9 cellular contexts compared by ENCODE assay signal in the genomic region with DNA sequence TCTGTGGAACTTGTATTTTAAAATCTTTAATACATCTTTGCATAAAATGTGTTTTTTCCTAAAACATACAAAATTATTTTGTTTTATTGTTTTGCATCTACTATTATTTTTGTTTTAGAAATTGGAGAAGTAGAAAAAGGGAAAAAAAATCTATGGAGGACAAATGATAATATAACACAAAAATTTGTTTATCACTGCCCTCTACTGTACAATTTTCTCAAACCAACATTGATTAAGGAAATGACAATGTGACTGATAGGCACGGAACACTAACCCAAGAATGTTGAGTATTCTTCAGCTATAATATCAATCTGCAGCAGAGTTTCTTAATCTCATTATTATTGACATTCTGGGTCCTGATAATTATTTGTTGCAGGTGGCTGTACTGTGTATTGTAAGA. TPM values are rescaled to one million over a fixed set of nuclear protein-coding genes. Genes with fewer than 3 reads are reported as not detected.
DNase-seq lines count a peak whose midpoint lies in the region; ATAC-seq, FAIRE-seq and TF ChIP-seq lines count a peak whose summit lies in the region.
"Had no signal": no experiment of that assay in that cellular context is flagged by ENCODE, and none has a peak within 500 bp of the region (broad histone marks: within the 10 kb centered on the region; RNA-seq: fewer than 3 reads in every experiment).

No MANE protein-coding gene starts in this region.

- no peak for TF ChIP-seq CTCF in glutamatergic neuron (IDR thresholded peaks at IDR 0.05; ENCODE audit: partially characterized antibody, unreplicated experiment)

- peak; percentile 5 for DNase-seq in NCI-H2227 (lab: John Stamatoyannopoulos, UW; ENCODE audit: unreplicated experiment)
- DNase-seq in NCI-H2227 treated with DMSO at 0.1 percent for 48 hours (lab: John Stamatoyannopoulos, UW) = no peak
- peak; percentile 23 for DNase-seq in KBM-7
- DNase-seq in stimulated activated naive B cell treated with anti-CD40 and anti-IgM and Interleukin-4, amounts not matched to agents 10 μg/mL and 1 μg/mL and 100 μg/mL, for 72 hours = no peak
- no peak for DNase-seq in SKM-1 (lab: John Stamatoyannopoulos, UW; ENCODE audit: unreplicated experiment)
- no peak for DNase-seq in glutamatergic neuron
- no peak for DNase-seq in NCI-H2107 (lab: John Stamatoyannopoulos, UW)

- no peak overlapping the region for H3K4me3 Mint-ChIP-seq in stimulated activated naive B cell treated with anti-CD40 and anti-IgM and Interleukin-4, amounts not matched to agents 10 μg/mL and 1 μg/mL and 100 μg/mL, for 72 hours
- no peak overlapping the region for H3K4me3 Mint-ChIP-seq in glutamatergic neuron (ENCODE audit: unreplicated experiment)
- H3K4me3 Mint-ChIP-seq: CD4-positive, alpha-beta memory T cell had no signal

- H3K27ac Mint-ChIP-seq in stimulated activated naive B cell treated with anti-CD40 and anti-IgM and Interleukin-4, amounts not matched to agents 10 μg/mL and 1 μg/mL and 100 μg/mL, for 72 hours = no peak overlapping the region
- no peak overlapping the region for H3K27ac Mint-ChIP-seq in glutamatergic neuron (ENCODE audit: unreplicated experiment)
- H3K27ac Mint-ChIP-seq: CD4-positive, alpha-beta memory T cell had no signal

- in situ Hi-C loops in KBM-7 (cut with MboI; ENCODE audit: low pct_unique_long_range_greater_than_20kb, low sequenced_read_pairs) = no loop called here

- H3K9me3 Mint-ChIP-seq in stimulated activated naive B cell treated with anti-CD40 and anti-IgM and Interleukin-4, amounts not matched to agents 10 μg/mL and 1 μg/mL and 100 μg/mL, for 72 hours = no peaks in the 10 kb centered on the region
- H3K9me3 Mint-ChIP-seq in glutamatergic neuron (ENCODE audit: unreplicated experiment) = no peaks in the 10 kb centered on the region
- H3K9me3 Mint-ChIP-seq: CD4-positive, alpha-beta memory T cell had no signal

- no peaks in the 10 kb centered on the region for H3K27me3 Mint-ChIP-seq in stimulated activated naive B cell treated with anti-CD40 and anti-IgM and Interleukin-4, amounts not matched to agents 10 μg/mL and 1 μg/mL and 100 μg/mL, for 72 hours
- H3K27me3 Mint-ChIP-seq in glutamatergic neuron (ENCODE audit: unreplicated experiment) = no peaks in the 10 kb centered on the region

- FAIRE-seq in colon (lab: Jason Lieb, UNC) = peak; percentile 94

- H3K36me3 Mint-ChIP-seq in stimulated activated naive B cell treated with anti-CD40 and anti-IgM and Interleukin-4, amounts not matched to agents 10 μg/mL and 1 μg/mL and 100 μg/mL, for 72 hours = no peaks in the 10 kb centered on the region
- no peaks in the 10 kb centered on the region for H3K36me3 Mint-ChIP-seq in glutamatergic neuron (ENCODE audit: unreplicated experiment)
- H3K36me3 Mint-ChIP-seq: CD4-positive, alpha-beta memory T cell had no signal

- ATAC-seq in stimulated activated naive B cell treated with anti-CD40 and anti-IgM and Interleukin-4, amounts not matched to agents 10 μg/mL and 1 μg/mL and 100 μg/mL, for 72 hours (replicated peaks) = peak; percentile 46 to 56

- H3K4me1 Mint-ChIP-seq in stimulated activated naive B cell treated with anti-CD40 and anti-IgM and Interleukin-4, amounts not matched to agents 10 μg/mL and 1 μg/mL and 100 μg/mL, for 72 hours = no peaks in the 10 kb centered on the region
- H3K4me1 Mint-ChIP-seq in glutamatergic neuron (ENCODE audit: low read depth, unreplicated experiment) = peaks cover 11% of the 10 kb centered on the region
- H3K4me1 Mint-ChIP-seq: CD4-positive, alpha-beta memory T cell had no signal

RNA-seq across cellular contexts. Expression of a gene that starts 9.5 kb away (rescaled TPM):
- total RNA-seq in glutamatergic neuron (ENCODE audit: unreplicated experiment) = 14.9 TPM

RNA-seq across cellular contexts. Expression of a gene that starts 47.4 kb away (rescaled TPM):
- total RNA-seq in glutamatergic neuron (ENCODE audit: unreplicated experiment) = not detected

Comparison
In these comparisons a context has a peak if more than half of its experiments do, and no peak if none do; other contexts are left out.
1. DNase-seq: peak in NCI-H2227 (single experiment) and KBM-7 (single experiment); none in NCI-H2227 treated with DMSO at 0.1 percent for 48 hours (single experiment), stimulated activated naive B cell treated with anti-CD40 and anti-IgM and Interleukin-4, amounts not matched to agents 10 μg/mL and 1 μg/mL and 100 μg/mL, for 72 hours (single experiment), SKM-1 (single experiment), glutamatergic neuron (single experiment) and NCI-H2107 (single experiment).